9 cellular contexts compared by ENCODE assay signal in genomic region chrX:46910415-46910814, GRCh38.
"Had no signal": no experiment of that assay in that cellular context is flagged by ENCODE, and none has a peak within 500 bp of the region (broad histone marks: within the 10 kb centered on the region; RNA-seq: fewer than 3 reads in every experiment).

No MANE protein-coding gene starts in this region.

- H3K27ac ChIP-seq: GM23248, KMS-11 had no signal

- ATAC-seq: HCT116, HepG2 had no signal

- FAIRE-seq: HepG2 had no signal

- H3K9me3 Mint-ChIP-seq: IgD-negative memory B cell had no signal

- H3K4me3 ChIP-seq: GM23248, HAP-1 had no signal

- H3K4me2 ChIP-seq: KMS-11 had no signal

- H2AFZ ChIP-seq: GM23248 had no signal

- H3K9ac ChIP-seq: GM23248, KMS-11 had no signal

- H3K9me3 ChIP-seq: HAP-1 had no signal

- DNase-seq: GM23248, GOT3, H7, KBM-7 had no signal

- H3K36me3 ChIP-seq: HAP-1 had no signal
